Comparison of ENCODE assay signal across 22 cellular contexts in the genomic region with DNA sequence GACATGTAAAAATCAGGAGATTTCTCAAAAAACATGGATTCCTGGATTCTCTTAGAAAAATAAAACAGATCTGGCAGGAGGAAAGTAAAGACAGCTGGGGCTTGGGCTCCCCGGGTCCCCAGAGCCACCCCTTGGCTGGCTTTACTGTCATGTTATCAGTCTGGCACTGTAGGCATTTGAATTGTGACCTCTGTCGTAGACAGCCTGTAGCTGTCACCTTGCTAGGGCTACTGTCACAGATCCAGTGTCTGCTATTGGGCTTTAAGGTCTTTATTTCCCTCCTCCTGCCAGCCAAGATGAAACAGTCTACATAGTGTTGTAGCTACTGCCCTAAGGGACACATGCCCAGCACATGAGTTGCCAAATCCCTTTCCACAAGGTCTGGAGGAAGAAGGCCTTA. TPM values are rescaled to one million over a fixed set of nuclear protein-coding genes. Genes with fewer than 3 reads are reported as not detected.
A peak's percentile ranks its signal among the peaks of the same experiment; 100 is the strongest.
DNase-seq lines count a peak whose midpoint lies in the region; ATAC-seq, FAIRE-seq and TF ChIP-seq lines count a peak whose summit lies in the region.
"Had no signal": no experiment of that assay in that cellular context is flagged by ENCODE, and none has a peak within 500 bp of the region (broad histone marks: within the 10 kb centered on the region; RNA-seq: fewer than 3 reads in every experiment).

No MANE protein-coding gene starts in this region.

- H3K4me1 ChIP-seq in HepG2 (ENCODE audit: insufficient read depth, low read length) (no peaks in the 10 kb centered on the region), right lobe of liver (no peaks in the 10 kb centered on the region), heart right ventricle (peaks cover 0 to 6% (median 0%) of the 10 kb centered on the region in 9 donors)
- H3K4me1 ChIP-seq: BE2C, HAP-1 had no signal

- no peak for TF ChIP-seq EP300 in HepG2 (IDR thresholded peaks at IDR 0.05; ENCODE audit: low read depth in 2 of 2, low read length in 2 of 2)
- TF ChIP-seq EP300 in HepG2 (CRISPR knock-in tag; IDR thresholded peaks at IDR 0.05; ENCODE audit: borderline replicate concordance), result no peak

- 10% methylated on average over 2 of the region's 2 CpGs for WGBS in HepG2 (ENCODE audit: low lambda C conversion rate)
- WGBS in right lobe of liver (ENCODE audit: insufficient coverage, low coverage, low lambda C conversion rate, missing lambda C conversion rate), result 76% methylated on average over 2 of the region's 2 CpGs
- 19 to 36% methylated on average over 2 of the region's 2 CpGs for WGBS in heart right ventricle, 2 donors

- H3K4me3 ChIP-seq in HepG2 (replicated peaks in 1 of 3; ENCODE audit: insufficient read depth in 1 of 3, low read depth in 2 of 3, low read length in 3 of 3), result no peak overlapping the region
- H3K4me3 ChIP-seq in right lobe of liver, result no peak overlapping the region
- no peak overlapping the region for H3K4me3 ChIP-seq in heart right ventricle
- H3K4me3 ChIP-seq: GM12878, GM23248, HAP-1 had no signal

- H3K36me3 ChIP-seq in HepG2 (replicated peaks in 1 of 2; ENCODE audit: control insufficient read depth in 1 of 2, insufficient read depth in 2 of 2, low read length in 2 of 2), result no peaks in the 10 kb centered on the region
- no peaks in the 10 kb centered on the region for H3K36me3 ChIP-seq in right lobe of liver
- H3K36me3 ChIP-seq in heart right ventricle, result no peaks in the 10 kb centered on the region
- H3K36me3 ChIP-seq: BE2C, HAP-1 had no signal

- H3K36me3 Mint-ChIP-seq in mesothelial cell of epicardium, result no peaks in the 10 kb centered on the region
- H3K36me3 Mint-ChIP-seq: CD4-positive, CD25-positive, alpha-beta regulatory T cell; CD8-positive, alpha-beta memory T cell had no signal

- H3K27me3 ChIP-seq in HepG2 (ENCODE audit: control insufficient read depth in 1 of 2, insufficient read depth in 2 of 2, low read length in 2 of 2) (peaks cover 0 to 6% of the 10 kb centered on the region in 2 experiments; a peak in 1 of 5 replicates), right lobe of liver (no peaks in the 10 kb centered on the region), heart right ventricle (no peaks in the 10 kb centered on the region)
- H3K27me3 ChIP-seq: BE2C had no signal

- no peak overlapping the region for H2AFZ ChIP-seq in HepG2 (ENCODE audit: low read length)
- H2AFZ ChIP-seq: GM23248 had no signal

- peaks cover 26% of the 10 kb centered on the region for H3K4me1 Mint-ChIP-seq in mesothelial cell of epicardium

- BruUV-seq in HepG2 (replicated peaks; lab: Mats Ljungman, UMichigan), result no TSS peak

- intact Hi-C loops in HepG2 (cut with micrococcal nuclease; ENCODE audit: unreplicated experiment) (no loop called here), right lobe of liver (cut with DNase I) (no loop called here), heart right ventricle (cut with DNase I) (no loop called here)

- no peak for DNase-seq in HepG2 (ENCODE audit: low spot score)
- no peak for DNase-seq in right lobe of liver
- DNase-seq in heart right ventricle, result no peak
- DNase-seq in mesothelial cell of epicardium (ENCODE audit: low spot score in 2 of 2, unreplicated experiment in 2 of 2), result no peak
- DNase-seq: ACHN; BE2C; C1 segment of cervical spinal cord; CD4-positive, CD25-positive, alpha-beta regulatory T cell; CD8-positive, alpha-beta memory T cell; COR-L47; DMS 273 treated with DMSO at 0.1 percent for 48 hours; DMS53; DND-41; EL; GM23248 had no signal

- H3K9me3 Mint-ChIP-seq in mesothelial cell of epicardium, result no peaks in the 10 kb centered on the region
- H3K9me3 Mint-ChIP-seq: CD4-positive, CD25-positive, alpha-beta regulatory T cell; CD8-positive, alpha-beta memory T cell; IgD-negative memory B cell had no signal

- POLR2A ChIA-PET in HepG2 (lab: Yijun Ruan, JAX), result interaction anchor here (0.6 kb wide), 1 partner anchor 53 kb away, joined by 3 read pairs; no protein-coding TSS in a partner anchor

- TF ChIP-seq RAD21 in HepG2 (CRISPR knock-in tag; IDR thresholded peaks at IDR 0.05), result no peak

- H3K4me3 Mint-ChIP-seq in mesothelial cell of epicardium, result no peak overlapping the region
- H3K4me3 Mint-ChIP-seq: CD4-positive, CD25-positive, alpha-beta regulatory T cell; CD8-positive, alpha-beta memory T cell; IgD-negative memory B cell had no signal

- CTCF ChIA-PET in HepG2 (lab: Yijun Ruan, JAX; ENCODE audit: low intra/inter-chr PET ratio, low total read pairs), result no interaction called here

- in situ Hi-C loops in HepG2 (cut with HindIII; ENCODE audit: extremely low pct_ligation_motif_present, low pct_unique_long_range_greater_than_20kb), result no loop called here

- no peak overlapping the region for H3K4me2 ChIP-seq in HepG2 (ENCODE audit: low read depth, low read length)

- no peak overlapping the region for H3K27ac ChIP-seq in HepG2 (ENCODE audit: extremely low read length, insufficient read depth, low read length)
- H3K27ac ChIP-seq in right lobe of liver, result no peak overlapping the region
- peak overlapping the region in 1 of 10 donors; percentile 8 for H3K27ac ChIP-seq in heart right ventricle
- H3K27ac ChIP-seq: GM23248, HL-60 had no signal

- H3K27me3 Mint-ChIP-seq in mesothelial cell of epicardium (ENCODE audit: low read depth), result no peaks in the 10 kb centered on the region

- H3K9me3 ChIP-seq in HepG2 (ENCODE audit: low read length) (no peaks in the 10 kb centered on the region), right lobe of liver (no peaks in the 10 kb centered on the region), heart right ventricle (no peaks in the 10 kb centered on the region)
- H3K9me3 ChIP-seq: BE2C, HAP-1 had no signal

- no peak for FAIRE-seq in HepG2 (lab: Jason Lieb, UNC)
- FAIRE-seq: A204.1, GM12878 had no signal

- TF ChIP-seq POLR2A in HepG2 (IDR thresholded peaks at IDR 0.05; ENCODE audit: insufficient read depth in 1 of 2, low read depth in 2 of 2, low read length in 2 of 2) (no peak), right lobe of liver (IDR thresholded peaks at IDR 0.05) (no peak)

- peak overlapping the region; percentile 25 for H3K27ac Mint-ChIP-seq in mesothelial cell of epicardium
- H3K27ac Mint-ChIP-seq: CD8-positive, alpha-beta memory T cell; IgD-negative memory B cell had no signal

- ATAC-seq in HepG2, result peak; percentile 44; the same call in 1 of the 3 replicates
- no peak for ATAC-seq in right lobe of liver
- ATAC-seq in heart right ventricle, result peak in 7 of 8 donors; percentile 51 to 87 (median 67)
- no peak for ATAC-seq in HG03159 (IDR thresholded peaks at IDR 0.05; ENCODE audit: unreplicated experiment)
- ATAC-seq in GM18858 (IDR thresholded peaks at IDR 0.05; ENCODE audit: unreplicated experiment), result no peak
- ATAC-seq: GM12878 had no signal

- no peak overlapping the region for H3K9ac ChIP-seq in HepG2 (ENCODE audit: insufficient read depth, low read depth, low read length)
- H3K9ac ChIP-seq: GM23248 had no signal

- no peak for TF ChIP-seq CTCF in HepG2 (CRISPR knock-in tag; IDR thresholded peaks at IDR 0.05)
- TF ChIP-seq CTCF in right lobe of liver (IDR thresholded peaks at IDR 0.05), result no peak
- no peak for TF ChIP-seq CTCF in heart right ventricle (IDR thresholded peaks at IDR 0.05)
- TF ChIP-seq CTCF in mesothelial cell of epicardium (IDR thresholded peaks at IDR 0.05; ENCODE audit: unreplicated experiment), result no peak

- no peaks in the 10 kb centered on the region for H3K79me2 ChIP-seq in HepG2 (ENCODE audit: insufficient read depth, low read length)

- H4K20me1 ChIP-seq in HepG2 (ENCODE audit: insufficient read depth, low read length), result no peaks in the 10 kb centered on the region

TF ChIP-seq in HepG2, 621 proteins besides CTCF, POLR2A, EP300 and RAD21:
- no peak for TF ChIP-seq HNRNPL (IDR thresholded peaks at IDR 0.05; ENCODE audit: low read depth, low read length)
- TF ChIP-seq, protein P1, sequence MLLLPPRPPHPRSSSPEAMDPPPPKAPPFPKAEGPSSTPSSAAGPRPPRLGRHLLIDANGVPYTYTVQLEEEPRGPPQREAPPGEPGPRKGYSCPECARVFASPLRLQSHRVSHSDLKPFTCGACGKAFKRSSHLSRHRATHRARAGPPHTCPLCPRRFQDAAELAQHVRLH (CRISPR knock-in tag; IDR thresholded peaks at IDR 0.05; ENCODE audit: borderline replicate concordance, low read depth), result no peak
- no peak for TF ChIP-seq NR1H2 (CRISPR knock-in tag; IDR thresholded peaks at IDR 0.05; ENCODE audit: borderline replicate concordance, low read depth)
TF ChIP-seq in HepG2: peak in this region for 0.

RNA-seq across cellular contexts. Expression of a gene that starts 37.5 kb away (rescaled TPM):
- 5.4 and 7.6 TPM in 2 replicates for total RNA-seq in HepG2 (2016; rRNA removed; fragmentation: Illumina TruSeq; extraction: Trizol)
- total RNA-seq in HepG2 (2016; cell fraction: cytosol; rRNA removed; fragmentation: Illumina TruSeq; extraction: Trizol; ENCODE audit: low read depth), result 2.0 and 2.1 TPM in 2 replicates
- 5.5 and 7.4 TPM in 2 replicates for total RNA-seq in HepG2 (2016; cell fraction: insoluble cytoplasmic fraction; rRNA removed; fragmentation: Illumina TruSeq; extraction: Trizol)
- 2.3 and 3.2 TPM in 2 replicates for total RNA-seq in HepG2 (2016; cell fraction: membrane; rRNA removed; fragmentation: Illumina TruSeq; extraction: Trizol)
- total RNA-seq in HepG2 (2016; cell fraction: nucleus; rRNA removed; fragmentation: Illumina TruSeq; extraction: Trizol), result 1.9 and 3.0 TPM in 2 replicates
- polyA plus RNA-seq in HepG2 (2011; rRNA removed), result 0.82 and 1.4 TPM in 2 replicates
- polyA plus RNA-seq in HepG2 (2011; cell fraction: cytosol; rRNA removed), result 0.78 and 1.9 TPM in 2 replicates
- 0.29 and 0.42 TPM in 2 replicates for polyA plus RNA-seq in HepG2 (2011; cell fraction: nucleus; rRNA removed)
- polyA plus RNA-seq in HepG2 (2012), result 0.99 and 1.1 TPM in 2 replicates
- 2.0 and 3.1 TPM in 2 replicates for polyA plus RNA-seq in HepG2 (2016; cell fraction: cytosol; fragmentation: Illumina TruSeq; extraction: Trizol; ENCODE audit: low read depth)
- 9.1 and 11.4 TPM in 2 replicates for polyA plus RNA-seq in HepG2 (2016; cell fraction: insoluble cytoplasmic fraction; fragmentation: Illumina TruSeq; extraction: Trizol; ENCODE audit: low read depth)
- polyA plus RNA-seq in HepG2 (2016; cell fraction: membrane; fragmentation: Illumina TruSeq; extraction: Trizol; ENCODE audit: low read depth), result 3.2 and 4.1 TPM in 2 replicates
- 2.5 and 4.0 TPM in 2 replicates for polyA plus RNA-seq in HepG2 (2016; cell fraction: nucleus; fragmentation: Illumina TruSeq; extraction: Trizol; ENCODE audit: insufficient read depth, low read depth)
- polyA minus RNA-seq in HepG2 (2011; rRNA and poly(A)+ RNA removed; ENCODE audit: low replicate concordance), result 1.0 TPM in 1 of 2 replicates, not detected in the other
- not detected in 2 replicates for polyA minus RNA-seq in HepG2 (2011; cell fraction: cytosol; rRNA and poly(A)+ RNA removed)
- 0.77 TPM in 1 of 2 replicates, not detected in the other for polyA minus RNA-seq in HepG2 (2011; cell fraction: nucleus; rRNA and poly(A)+ RNA removed)
- total RNA-seq in right lobe of liver, result 10 to 100 TPM; 22.5 to 52.0 (median 39.6) TPM
- total RNA-seq in heart right ventricle, result 10 to 100 TPM in 2 of 10 donors, 1 to 10 TPM in 8; 2.6 to 13.9 (median 5.2) TPM
- polyA plus RNA-seq in heart right ventricle, result 10 to 100 TPM; 10.3 to 20.8 TPM
- 60.6 to 63.0 TPM (median 60.9 TPM) in 3 replicates for total RNA-seq in mesothelial cell of epicardium

Comparison
In these comparisons a context has a peak if more than half of its experiments do, and no peak if none do; other contexts are left out.
1. ATAC-seq: peak in HepG2 (single experiment) and heart right ventricle (7 of 8); none in right lobe of liver (0 of 4), HG03159 (single experiment) and GM18858 (single experiment).